In the genomic region with DNA sequence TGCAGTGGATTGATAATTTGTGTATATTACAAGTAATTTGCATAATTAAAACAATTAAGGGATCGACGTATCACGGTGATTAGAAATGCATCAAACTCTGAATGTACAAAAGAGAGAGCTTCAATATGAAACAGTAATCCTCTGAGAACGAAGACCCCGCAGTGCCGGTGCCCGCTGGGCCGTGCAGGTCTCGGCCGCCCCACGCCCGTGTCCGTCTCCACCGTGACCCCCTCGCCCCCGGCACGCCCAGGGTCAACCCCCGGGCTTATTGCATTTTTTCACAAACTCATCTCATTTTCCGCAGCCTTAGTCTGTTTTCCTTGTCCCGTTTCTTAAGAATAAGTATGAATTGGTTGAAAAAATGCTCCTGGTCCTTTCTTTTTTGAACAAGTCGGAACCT, we compare ENCODE assay signal across 23 cellular contexts.
"Had no signal": no experiment of that assay in that cellular context is flagged by ENCODE, and none has a peak within 500 bp of the region (broad histone marks: within the 10 kb centered on the region; RNA-seq: fewer than 3 reads in every experiment).

No MANE protein-coding gene starts in this region.

- H3K9me3 ChIP-seq: MG63 had no signal

- DNase-seq: IMR-90, Karpas-422, KG1, MG63, NCI-H1092, NCI-H1105 treated with DMSO at 0.1 percent for 48 hours, NCI-H1417 treated with DMSO at 0.1 percent for 48 hours, NCI-H146, NCI-H1694 treated with DMSO at 0.1 percent for 48 hours, NCI-H1930, NCI-H2081, NCI-H2171, NCI-H226, NCI-H446, NCI-H510A, NCI-H524 treated with DMSO at 0.1 percent for 48 hours, NCI-H69, NCI-H774, PC-3, SHP77 treated with DMSO at 0.1 percent for 48 hours had no signal

- H3K36me3 ChIP-seq: MG63, SJSA1 had no signal

- H3K27me3 ChIP-seq: MG63, SJSA1 had no signal

- H3K4me1 ChIP-seq: SJSA1 had no signal

- H3K4me3 ChIP-seq: MG63, SJSA1, SK-N-MC had no signal

- H3K27ac ChIP-seq: RWPE1, SJSA1, SK-N-MC had no signal
